8 cellular contexts compared by ENCODE assay signal in genomic region chr12:62210422-62210821, GRCh38. TPM values are rescaled to one million over a fixed set of nuclear protein-coding genes. Genes with fewer than 3 reads are reported as not detected.
A peak's percentile ranks its signal among the peaks of the same experiment; 100 is the strongest.
DNase-seq lines count a peak whose midpoint lies in the region; ATAC-seq and TF ChIP-seq lines count a peak whose summit lies in the region.

No MANE protein-coding gene starts in this region.

- H3K27me3 Mint-ChIP-seq in CD4-positive, alpha-beta T cell, result no peaks in the 10 kb centered on the region

- no peaks in the 10 kb centered on the region for H3K9me3 ChIP-seq in CD4-positive, alpha-beta T cell (ENCODE audit: control insufficient read depth, low read length)
- no peaks in the 10 kb centered on the region for H3K9me3 ChIP-seq in breast epithelium
- no peaks in the 10 kb centered on the region for H3K9me3 ChIP-seq in lower lobe of right lung
- H3K9me3 ChIP-seq in upper lobe of right lung, result no peaks in the 10 kb centered on the region

- H3K4me3 ChIP-seq in breast epithelium, result no peak overlapping the region
- no peak overlapping the region for H3K4me3 ChIP-seq in lower lobe of right lung
- no peak overlapping the region for H3K4me3 ChIP-seq in upper lobe of right lung

- H3K4me1 ChIP-seq in breast epithelium, result no peaks in the 10 kb centered on the region
- H3K4me1 ChIP-seq in lower lobe of right lung, result no peaks in the 10 kb centered on the region
- H3K4me1 ChIP-seq in upper lobe of right lung, result peaks cover 4% of the 10 kb centered on the region

- POLR2A ChIA-PET in CD4-positive, alpha-beta T cell (lab: Charles Lee), result interaction anchor here (0.8 to 1.7 kb wide), 4 partner anchors 46 to 74 kb away, joined by 3 to 4 read pairs (median 4); partner anchors contain the start of gene USP15

- no peaks in the 10 kb centered on the region for H3K27me3 ChIP-seq in CD4-positive, alpha-beta T cell (ENCODE audit: control insufficient read depth, insufficient read depth, low read length)
- H3K27me3 ChIP-seq in breast epithelium, result no peaks in the 10 kb centered on the region
- no peaks in the 10 kb centered on the region for H3K27me3 ChIP-seq in lower lobe of right lung (ENCODE audit: low read depth)
- H3K27me3 ChIP-seq in upper lobe of right lung, result no peaks in the 10 kb centered on the region

- peak; percentile 94 for TF ChIP-seq CTCF in CD4-positive, alpha-beta T cell (IDR thresholded peaks at IDR 0.05)
- peak; percentile 48 to 60 (median 60) for TF ChIP-seq CTCF in breast epithelium (IDR thresholded peaks at IDR 0.05)
- peak; percentile 84 for TF ChIP-seq CTCF in lower lobe of right lung (IDR thresholded peaks at IDR 0.05)
- TF ChIP-seq CTCF in upper lobe of right lung (IDR thresholded peaks at IDR 0.05), result peak; percentile 81

- peak; percentile 71 for ATAC-seq in CD4-positive, alpha-beta T cell (ENCODE audit: poor library complexity)
- peak; percentile 86 for ATAC-seq in GM18861 (IDR thresholded peaks at IDR 0.05; ENCODE audit: unreplicated experiment)
- peak; percentile 63 for ATAC-seq in HG03196 (IDR thresholded peaks at IDR 0.05; ENCODE audit: unreplicated experiment)
- peak; percentile 51 to 69 for ATAC-seq in lower lobe of right lung
- peak; percentile 74 for ATAC-seq in upper lobe of right lung

- CTCF ChIA-PET in CD4-positive, alpha-beta T cell (lab: Charles Lee), result interaction anchor here (0.6 to 1.4 kb wide), 5 partner anchors 9 to 49 kb away, joined by 4 to 7 read pairs (median 4); partner anchors contain the start of gene USP15

- in situ Hi-C loops in SK-MEL-5 (cut with HindIII; ENCODE audit: low pct_unique_long_range_greater_than_20kb, low sequenced_read_pairs), result no loop called here

- intact Hi-C loops in CD4-positive, alpha-beta T cell (cut with DNase I, micrococcal nuclease), result no loop called here
- intact Hi-C loops in breast epithelium (cut with DNase I; ENCODE audit: low total_unique reads), result no loop called here
- intact Hi-C loops in lower lobe of right lung (cut with DNase I), result no loop called here
- intact Hi-C loops in upper lobe of right lung (cut with DNase I), result no loop called here

- DNase-seq in CD4-positive, alpha-beta T cell, result peak in 7 of 10 experiments; percentile 12 to 33 (median 22)
- peak; percentile 63 for DNase-seq in SK-MEL-5 (ENCODE audit: low read depth, low spot score)
- no peak for DNase-seq in breast epithelium (ENCODE audit: low spot score in 2 of 2)
- DNase-seq in lower lobe of right lung, result peak; percentile 59
- DNase-seq in upper lobe of right lung, result no peak
- DNase-seq in HuH-7.5 (ENCODE audit: low spot score), result no peak

- no peaks in the 10 kb centered on the region for H3K36me3 Mint-ChIP-seq in CD4-positive, alpha-beta T cell (ENCODE audit: low read depth)

- H3K36me3 ChIP-seq in breast epithelium (no peaks in the 10 kb centered on the region), lower lobe of right lung (no peaks in the 10 kb centered on the region), upper lobe of right lung (no peaks in the 10 kb centered on the region)

- no peaks in the 10 kb centered on the region for H3K9me3 Mint-ChIP-seq in CD4-positive, alpha-beta T cell

- H3K4me3 Mint-ChIP-seq in CD4-positive, alpha-beta T cell, result no peak overlapping the region

- H3K4me1 Mint-ChIP-seq in CD4-positive, alpha-beta T cell (ENCODE audit: low read depth), result peaks cover 26% of the 10 kb centered on the region

- no peak for TF ChIP-seq POLR2A in breast epithelium (IDR thresholded peaks at IDR 0.05)

- H3K27ac ChIP-seq in CD4-positive, alpha-beta T cell (ENCODE audit: low read depth, low read length), result no peak overlapping the region
- H3K27ac ChIP-seq in breast epithelium (no peak overlapping the region), lower lobe of right lung (no peak overlapping the region), upper lobe of right lung (no peak overlapping the region)

- H3K27ac Mint-ChIP-seq in CD4-positive, alpha-beta T cell, result no peak overlapping the region

RNA-seq across cellular contexts. Expression of gene USP15, which starts 49.8 kb away (rescaled TPM):
- 100 to 1,000 TPM; 212 to 218 TPM for total RNA-seq in CD4-positive, alpha-beta T cell
- 29.0 and 37.7 TPM in 2 replicates for total RNA-seq in SK-MEL-5 (2014; rRNA removed; shearing (Covaris generic))
- 18.3 and 25.0 TPM in 2 replicates for polyA plus RNA-seq in SK-MEL-5 (2015; cell fraction: cytosol; rRNA removed)
- polyA plus RNA-seq in SK-MEL-5 (2015; cell fraction: nucleus; rRNA removed), result 107 and 137 TPM in 2 replicates
- total RNA-seq in breast epithelium (100 to 1,000 TPM in 2 of 3 donors, 10 to 100 TPM in 1; 65.9 to 234 (median 110) TPM), lower lobe of right lung (91.9 TPM), upper lobe of right lung (87.3 TPM)

Comparison
In these comparisons a context has a peak if more than half of its experiments do, and no peak if none do; other contexts are left out.
1. DNase-seq: peak in CD4-positive, alpha-beta T cell (7 of 10), SK-MEL-5 (single experiment) and lower lobe of right lung (single experiment); none in breast epithelium (0 of 2), upper lobe of right lung (single experiment) and HuH-7.5 (single experiment).
2. Peak in every context shown above with its lines, with median percentiles within 50 percentile points of each other: ATAC-seq and CTCF ChIP-seq.